In genomic region chr12:23560611-23561010, GRCh38 we compare ENCODE assay signal across 16 cellular contexts.
A peak's percentile ranks its signal among the peaks of the same experiment; 100 is the strongest.
DNase-seq lines count a peak whose midpoint lies in the region; ATAC-seq lines count a peak whose summit lies in the region.
"Had no signal": no experiment of that assay in that cellular context is flagged by ENCODE, and none has a peak within 500 bp of the region (broad histone marks: within the 10 kb centered on the region; RNA-seq: fewer than 3 reads in every experiment).

No MANE protein-coding gene starts in this region.

- DNase-seq in left colon (no peak), SW 1271 (lab: John Stamatoyannopoulos, UW) (no peak), NCI-H69 (lab: John Stamatoyannopoulos, UW) (no peak), NCI-H128 (lab: John Stamatoyannopoulos, UW; ENCODE audit: unreplicated experiment) (no peak)
- DNase-seq: activated naive CD8-positive, alpha-beta T cell treated with anti-CD3 and anti-CD28 coated beads, Interleukin-2, amount 50 U/mL, for 24 hours; activated T-cell treated with anti-CD3 and anti-CD28 coated beads for 4 hours; Caco-2; GM23248; heart left ventricle; NCI-H345; stimulated activated CD4-positive, alpha-beta T cell treated with anti-CD3 and anti-CD28 coated beads, Interleukin-4, amount 100 ng/mL, for 4 hours; stimulated activated naive CD4-positive, alpha-beta T cell treated with Interleukin-2 at 50 U/mL for 16 hours had no signal

- intact Hi-C loops in left colon (cut with DNase I, micrococcal nuclease): no loop called here

- ATAC-seq in GM18511 (IDR thresholded peaks at IDR 0.05; ENCODE audit: unreplicated experiment): peak; percentile 93
- peak; percentile 90 for ATAC-seq in GM19467 (IDR thresholded peaks at IDR 0.05; ENCODE audit: unreplicated experiment)
- ATAC-seq in HG02840 (IDR thresholded peaks at IDR 0.05; ENCODE audit: low FRiP score, unreplicated experiment): peak; percentile 89
- peak; percentile 90 for ATAC-seq in HG03378 (IDR thresholded peaks at IDR 0.05; ENCODE audit: unreplicated experiment)
- no peak for ATAC-seq in left colon
- ATAC-seq: activated naive CD8-positive, alpha-beta T cell treated with anti-CD3 and anti-CD28 coated beads, Interleukin-2, amount 50 U/mL, for 24 hours; heart left ventricle had no signal
